17 cellular contexts compared by ENCODE assay signal in the genomic region with DNA sequence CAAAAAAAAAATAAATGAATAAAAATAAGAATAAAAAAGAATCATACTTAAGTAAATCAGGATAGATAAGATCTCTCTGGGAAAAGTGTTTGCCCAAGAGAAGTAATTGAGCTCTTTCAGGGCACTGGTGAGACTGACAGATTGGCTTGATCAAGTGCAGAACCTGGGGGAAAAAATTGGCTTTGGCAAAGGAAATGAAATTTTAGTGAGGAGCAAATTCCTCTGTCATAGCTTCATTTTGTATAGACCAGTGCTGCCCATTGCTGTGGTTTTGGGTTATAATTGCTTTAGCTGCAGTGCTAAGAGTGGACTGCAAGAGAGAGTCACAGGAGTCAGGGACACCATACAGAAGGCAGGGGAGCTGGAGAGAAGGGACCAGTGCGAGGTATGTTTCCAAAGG. TPM values are rescaled to one million over a fixed set of nuclear protein-coding genes. Genes with fewer than 3 reads are reported as not detected.
DNase-seq lines count a peak whose midpoint lies in the region; ATAC-seq, FAIRE-seq and TF ChIP-seq lines count a peak whose summit lies in the region.
"Had no signal": no experiment of that assay in that cellular context is flagged by ENCODE, and none has a peak within 500 bp of the region (broad histone marks: within the 10 kb centered on the region; RNA-seq: fewer than 3 reads in every experiment).

No MANE protein-coding gene starts in this region.

- H3K36me3 ChIP-seq in GM23248 (ENCODE audit: low read depth) (no peaks in the 10 kb centered on the region), astrocyte (ENCODE audit: insufficient read depth, low read length) (no peaks in the 10 kb centered on the region), GM23338 (ENCODE audit: insufficient read depth) (no peaks in the 10 kb centered on the region)

- no peak for FAIRE-seq in astrocyte (lab: Jason Lieb, UNC)
- FAIRE-seq: H1, urothelium cell line had no signal

- in situ Hi-C loops in GM23248 (cut with MboI) = no loop called here

- no peak for TF ChIP-seq CTCF in CD14-positive monocyte (IDR thresholded peaks at IDR 0.05)
- no peak for TF ChIP-seq CTCF in astrocyte (IDR thresholded peaks at IDR 0.05; ENCODE audit: insufficient read depth, low read depth, low read length)
- no peak for TF ChIP-seq CTCF in GM23338 (conservative IDR thresholded peaks at IDR 0.05; ENCODE audit: low read depth in 2 of 2)

- no peaks in the 10 kb centered on the region for H4K20me1 ChIP-seq in GM23248 (ENCODE audit: insufficient read depth)
- H4K20me1 ChIP-seq in astrocyte (ENCODE audit: insufficient read depth, low read length) = no peaks in the 10 kb centered on the region
- 0 out of 2 replicates have a peak, but pooled peaks cover 3% of the 10 kb centered on the region for H4K20me1 ChIP-seq in GM23338 (replicated peaks; ENCODE audit: insufficient read depth)

- H3K4me2 ChIP-seq in GM23248 (ENCODE audit: unreplicated experiment) (no peak overlapping the region), astrocyte (ENCODE audit: low read length) (no peak overlapping the region), GM23338 (no peak overlapping the region)

- ATAC-seq in naive thymus-derived CD8-positive, alpha-beta T cell = no peak
- ATAC-seq in GM23338 = no peak
- no peak for ATAC-seq in GM18519 (IDR thresholded peaks at IDR 0.05; ENCODE audit: low FRiP score, unreplicated experiment)
- ATAC-seq: body of pancreas, foreskin keratinocyte had no signal

- no peak overlapping the region for H3K4me3 ChIP-seq in GM23248
- H3K4me3 ChIP-seq in astrocyte (ENCODE audit: insufficient read depth, low read depth, low read length) = no peak overlapping the region
- H3K4me3 ChIP-seq in GM23338 = no peak overlapping the region
- H3K4me3 ChIP-seq: body of pancreas had no signal

- H3K9ac ChIP-seq in GM23248 = no peak overlapping the region
- no peak overlapping the region for H3K9ac ChIP-seq in astrocyte (ENCODE audit: low read length)

- POLR2A ChIA-PET in naive thymus-derived CD8-positive, alpha-beta T cell (lab: Charles Lee) = interaction anchor here (0.6 to 1.3 kb wide), 2 partner anchors 48 to 111 kb away, joined by 3 read pairs; no protein-coding TSS in a partner anchor

- H3K4me1 Mint-ChIP-seq in CD14-positive monocyte (peaks cover 9% of the 10 kb centered on the region), astrocyte (ENCODE audit: low read depth, unreplicated experiment) (peaks cover 17% of the 10 kb centered on the region), GM23338 (no peaks in the 10 kb centered on the region)
- peaks cover 17 to 41% (median 20%) of the 10 kb centered on the region in 4 donors for H3K4me1 Mint-ChIP-seq in naive thymus-derived CD8-positive, alpha-beta T cell

- H3K27ac Mint-ChIP-seq in CD14-positive monocyte (peak overlapping the region in 6 of 7 donors; percentile 27 to 90 (median 63)), astrocyte (ENCODE audit: unreplicated experiment) (no peak overlapping the region), GM23338 (no peak overlapping the region)
- peak overlapping the region in 6 of 10 donors; percentile 25 to 89 (median 62) for H3K27ac Mint-ChIP-seq in naive thymus-derived CD8-positive, alpha-beta T cell
- H3K27ac Mint-ChIP-seq: activated B cell treated with CpG ODN at 0.5 μM for 24 hours had no signal

- H2AFZ ChIP-seq in GM23248 (no peak overlapping the region), astrocyte (ENCODE audit: low read depth, low read length) (no peak overlapping the region), GM23338 (no peak overlapping the region)

- H3K9me3 Mint-ChIP-seq in CD14-positive monocyte (no peaks in the 10 kb centered on the region), astrocyte (ENCODE audit: unreplicated experiment) (no peaks in the 10 kb centered on the region), GM23338 (no peaks in the 10 kb centered on the region)
- H3K9me3 Mint-ChIP-seq in naive thymus-derived CD8-positive, alpha-beta T cell = no peaks in the 10 kb centered on the region
- H3K9me3 Mint-ChIP-seq: activated B cell treated with CpG ODN at 0.5 μM for 24 hours had no signal

- intact Hi-C loops in CD14-positive monocyte (cut with micrococcal nuclease) = no loop called here

- H3K4me1 ChIP-seq in GM23248 (ENCODE audit: insufficient read depth) (peaks cover 9% of the 10 kb centered on the region), astrocyte (ENCODE audit: insufficient read depth, low read length) (peaks cover 12% of the 10 kb centered on the region), GM23338 (ENCODE audit: insufficient read depth) (no peaks in the 10 kb centered on the region)
- H3K4me1 ChIP-seq: foreskin keratinocyte had no signal

- H3K9me2 ChIP-seq in GM23248 (ENCODE audit: insufficient read depth) = no peaks in the 10 kb centered on the region
- H3K9me2 ChIP-seq in GM23338 (ENCODE audit: insufficient read depth) = no peaks in the 10 kb centered on the region

- H3K79me2 ChIP-seq in GM23248 (ENCODE audit: insufficient read depth) = no peaks in the 10 kb centered on the region
- H3K79me2 ChIP-seq in astrocyte (ENCODE audit: insufficient read depth, low read length) = no peaks in the 10 kb centered on the region
- no peaks in the 10 kb centered on the region for H3K79me2 ChIP-seq in GM23338 (replicated peaks; ENCODE audit: insufficient read depth)

- H3K27me3 ChIP-seq in GM23248 (replicated peaks; ENCODE audit: insufficient read depth) = no peaks in the 10 kb centered on the region
- no peaks in the 10 kb centered on the region for H3K27me3 ChIP-seq in astrocyte (ENCODE audit: insufficient read depth, low read length)
- no peaks in the 10 kb centered on the region for H3K27me3 ChIP-seq in GM23338 (ENCODE audit: insufficient read depth)
- H3K27me3 ChIP-seq: body of pancreas, foreskin keratinocyte had no signal

- DNase-seq in CD14-positive monocyte (ENCODE audit: low spot score) (no peak), GM23248 (peak; percentile 23), astrocyte (ENCODE audit: low read depth) (peak; percentile 39), GM23338 (ENCODE audit: low spot score) (no peak), KG1 (lab: John Stamatoyannopoulos, UW) (no peak)
- DNase-seq in naive thymus-derived CD8-positive, alpha-beta T cell = no peak
- no peak for DNase-seq in activated naive CD4-positive, alpha-beta T cell (lab: John Stamatoyannopoulos, UW)
- DNase-seq: activated B cell treated with CpG ODN at 0.5 μM for 24 hours; body of pancreas; DMS79 treated with DMSO at 0.1 percent for 48 hours; foreskin keratinocyte; NCI-H1930; NCI-H524; stimulated activated naive CD4-positive, alpha-beta T cell had no signal

- H3K9me3 ChIP-seq in GM23248 (ENCODE audit: low read depth) = no peaks in the 10 kb centered on the region
- no peaks in the 10 kb centered on the region for H3K9me3 ChIP-seq in astrocyte (ENCODE audit: insufficient read depth, low read depth, low read length)
- H3K9me3 ChIP-seq: body of pancreas had no signal

- H3K27me3 Mint-ChIP-seq in CD14-positive monocyte (ENCODE audit: low read depth in 3 of 3) (peaks cover 0 to 3% (median 0%) of the 10 kb centered on the region in 3 donors), astrocyte (ENCODE audit: low read depth, unreplicated experiment) (no peaks in the 10 kb centered on the region), GM23338 (ENCODE audit: insufficient read depth, low read depth, poor library complexity) (peaks cover 6% of the 10 kb centered on the region)
- no peaks in the 10 kb centered on the region for H3K27me3 Mint-ChIP-seq in naive thymus-derived CD8-positive, alpha-beta T cell
- H3K27me3 Mint-ChIP-seq: activated B cell treated with CpG ODN at 0.5 μM for 24 hours had no signal

- no peaks in the 10 kb centered on the region; the same call in 1 of the 2 replicates for H3F3A ChIP-seq in GM23248 (ENCODE audit: insufficient read depth)
- no peaks in the 10 kb centered on the region for H3F3A ChIP-seq in GM23338 (replicated peaks; ENCODE audit: low read depth)

- H3K36me3 Mint-ChIP-seq in CD14-positive monocyte = peaks cover 21 to 24% of the 10 kb centered on the region in 2 donors
- H3K36me3 Mint-ChIP-seq in astrocyte (ENCODE audit: low read depth, unreplicated experiment) = peaks cover 3% of the 10 kb centered on the region
- H3K36me3 Mint-ChIP-seq in naive thymus-derived CD8-positive, alpha-beta T cell = peaks cover 0 to 77% (median 7%) of the 10 kb centered on the region in 3 donors
- no peaks in the 10 kb centered on the region for H3K36me3 Mint-ChIP-seq in GM23338 (ENCODE audit: low read depth)

- H3K4me3 Mint-ChIP-seq in CD14-positive monocyte = no peak overlapping the region
- no peak overlapping the region for H3K4me3 Mint-ChIP-seq in astrocyte (ENCODE audit: unreplicated experiment)
- peak overlapping the region in 1 of 10 donors; percentile 36 for H3K4me3 Mint-ChIP-seq in naive thymus-derived CD8-positive, alpha-beta T cell
- H3K4me3 Mint-ChIP-seq in GM23338 = no peak overlapping the region
- H3K4me3 Mint-ChIP-seq: activated B cell treated with CpG ODN at 0.5 μM for 24 hours had no signal

- WGBS in GM23248 (ENCODE audit: low coverage in 1 of 2, low lambda C conversion rate in 2 of 2, missing lambda C conversion rate in 2 of 2), 2 experiments = 100% methylated on average over 1 of the region's 1 CpG

- H3K27ac ChIP-seq in GM23248 (no peak overlapping the region), astrocyte (ENCODE audit: low read depth, low read length) (no peak overlapping the region), GM23338 (ENCODE audit: low read depth) (no peak overlapping the region)
- H3K27ac ChIP-seq: foreskin keratinocyte had no signal

TF ChIP-seq in GM23338, 12 proteins besides CTCF, POLR2A, EP300 and RAD21 (continues in another document):
- TF ChIP-seq ZNF114 (CRISPR knock-in tag; IDR thresholded peaks at IDR 0.05) = no peak
- TF ChIP-seq STAT1 (IDR thresholded peaks at IDR 0.05; ENCODE audit: unreplicated experiment) = no peak
- no peak for TF ChIP-seq POLR2AphosphoS5 (IDR thresholded peaks at IDR 0.05; ENCODE audit: low read depth)
- TF ChIP-seq NANOG (IDR thresholded peaks at IDR 0.05; ENCODE audit: borderline replicate concordance) = no peak

RNA-seq across cellular contexts. Expression of a gene that starts 35.7 kb away (rescaled TPM):
- polyA plus RNA-seq in CD14-positive monocyte (1 to 10 TPM; 1.7 to 3.6 TPM), GM23248 (2016; fragmentation: Nextera tagmentation; extraction: Ambion mirVana) (9.0 and 10.1 TPM in 2 replicates), GM23338 (2016; fragmentation: Nextera tagmentation; extraction: Ambion mirVana) (16.7 and 17.4 TPM in 2 replicates)
- total RNA-seq in GM23248 (2014; rRNA removed; shearing (Covaris generic)) = 17.5 and 21.6 TPM in 2 replicates
- total RNA-seq in astrocyte = 13.6 TPM in 2 replicates
- 100 to 1,000 TPM; 368 to 371 TPM for total RNA-seq in naive thymus-derived CD8-positive, alpha-beta T cell
- 10 to 100 TPM; 23.1 to 49.8 (median 36.5) TPM for polyA plus RNA-seq in naive thymus-derived CD8-positive, alpha-beta T cell
- total RNA-seq in GM23338 (2014; rRNA removed; shearing (Covaris generic)) = 23.8 and 25.6 TPM in 2 replicates

RNA-seq across cellular contexts. Expression of a gene that starts 42.4 kb away (rescaled TPM):
- polyA plus RNA-seq in CD14-positive monocyte (10 to 100 TPM in 1 of 2 donors, 1 to 10 TPM in 1; 2.5 to 11.5 TPM), GM23248 (2016; fragmentation: Nextera tagmentation; extraction: Ambion mirVana) (13.9 and 18.2 TPM in 2 replicates), GM23338 (2016; fragmentation: Nextera tagmentation; extraction: Ambion mirVana) (13.1 and 13.4 TPM in 2 replicates)
- total RNA-seq in GM23248 (2014; rRNA removed; shearing (Covaris generic)) = 6.2 and 13.5 TPM in 2 replicates
- total RNA-seq in astrocyte = 24.3 and 27.0 TPM in 2 replicates
- total RNA-seq in naive thymus-derived CD8-positive, alpha-beta T cell = 10 to 100 TPM; 29.5 to 36.6 TPM
- 10 to 100 TPM in 1 of 3 donors, 1 to 10 TPM in 2; 6.2 to 13.4 (median 7.7) TPM for polyA plus RNA-seq in naive thymus-derived CD8-positive, alpha-beta T cell
- total RNA-seq in GM23338 (2014; rRNA removed; shearing (Covaris generic)) = 10.8 and 13.5 TPM in 2 replicates

Comparison
In these comparisons a context has a peak if more than half of its experiments do, and no peak if none do; other contexts are left out.
1. DNase-seq: peak in GM23248 (single experiment) and astrocyte (single experiment); none in CD14-positive monocyte (single experiment), naive thymus-derived CD8-positive, alpha-beta T cell (0 of 10), GM23338 (single experiment), KG1 (single experiment) and activated naive CD4-positive, alpha-beta T cell (0 of 4).
2. H3K27ac Mint-ChIP-seq: peak in CD14-positive monocyte (6 of 7) and naive thymus-derived CD8-positive, alpha-beta T cell (6 of 10); none in astrocyte (single experiment) and GM23338 (single experiment).
3. RNA of a gene that starts 35.7 kb away (total RNA-seq): 368 to 371 TPM in naive thymus-derived CD8-positive, alpha-beta T cell; 23.8 to 25.6 TPM in GM23338, 17.5 to 21.6 TPM in GM23248 and 13.6 TPM in astrocyte; every median in the first group is over 10 times any median in the second.